In genomic region chr17:3534881-3535252, GRCh38 we compare ENCODE assay signal across 8 cellular contexts. TPM values are rescaled to one million over a fixed set of nuclear protein-coding genes. Genes with fewer than 3 reads are reported as not detected.
A peak's percentile ranks its signal among the peaks of the same experiment; 100 is the strongest.
DNase-seq lines count a peak whose midpoint lies in the region; ATAC-seq and TF ChIP-seq lines count a peak whose summit lies in the region.

No MANE protein-coding gene starts in this region.

- H3K27ac Mint-ChIP-seq in neural crest cell (ENCODE audit: unreplicated experiment) (no peak overlapping the region), progenitor cell of endocrine pancreas (no peak overlapping the region)

- no peaks in the 10 kb centered on the region for H4K20me1 ChIP-seq in DOHH2 (ENCODE audit: control insufficient read depth, insufficient read depth, low read depth, low read length)

- 0 out of 2 replicates have a peak, but pooled peaks cover 5% of the 10 kb centered on the region for H3K4me1 ChIP-seq in DOHH2 (ENCODE audit: control insufficient read depth, low read length)

- H3K36me3 Mint-ChIP-seq in neural crest cell (ENCODE audit: low read depth) (no peaks in the 10 kb centered on the region), progenitor cell of endocrine pancreas (ENCODE audit: insufficient read depth) (no peaks in the 10 kb centered on the region)

- H3K9me3 Mint-ChIP-seq in neural crest cell (no peaks in the 10 kb centered on the region), progenitor cell of endocrine pancreas (ENCODE audit: low read depth) (no peaks in the 10 kb centered on the region)

- H3K4me3 Mint-ChIP-seq in neural crest cell = peak overlapping the region; percentile 49
- H3K4me3 Mint-ChIP-seq in progenitor cell of endocrine pancreas (ENCODE audit: low read depth) = no peak overlapping the region

- H3K4me1 Mint-ChIP-seq in neural crest cell (peaks cover 49% of the 10 kb centered on the region), progenitor cell of endocrine pancreas (ENCODE audit: low read depth) (peaks cover 12% of the 10 kb centered on the region)

- DNase-seq in LHCN-M2 (ENCODE audit: low read depth) (peak; percentile 38), erythroblast (lab: John Stamatoyannopoulos, UW) (peak; percentile 48 to 59), neural crest cell (ENCODE audit: low read depth, low spot score) (no peak), progenitor cell of endocrine pancreas (ENCODE audit: low spot score, unreplicated experiment) (no peak), SKM-1 treated with dmso at 0.1 percent for 144 hours (lab: John Stamatoyannopoulos, UW; ENCODE audit: unreplicated experiment) (no peak), AG08396 (ENCODE audit: low spot score) (no peak)

- no peak for TF ChIP-seq POLR2A in erythroblast (IDR thresholded peaks at IDR 0.05; ENCODE audit: low read length)

- H3K79me2 ChIP-seq in DOHH2 (ENCODE audit: control insufficient read depth, low read length) = no peaks in the 10 kb centered on the region

- no peak for ATAC-seq in HG03442 (IDR thresholded peaks at IDR 0.05; ENCODE audit: unreplicated experiment)

- H3K9me3 ChIP-seq in DOHH2 (ENCODE audit: control insufficient read depth, insufficient read depth, low read length) = no peaks in the 10 kb centered on the region

- H3K27me3 Mint-ChIP-seq in neural crest cell (ENCODE audit: low read depth) (no peaks in the 10 kb centered on the region), progenitor cell of endocrine pancreas (peaks cover 6% of the 10 kb centered on the region)

- no peaks in the 10 kb centered on the region for H3K9me2 ChIP-seq in DOHH2 (replicated peaks; ENCODE audit: control insufficient read depth, low read length)

- H3K4me3 ChIP-seq in DOHH2 (ENCODE audit: low read length) = peak overlapping the region; percentile 24; the same call in 1 of the 2 replicates

- H3F3A ChIP-seq in DOHH2 (ENCODE audit: control insufficient read depth, insufficient read depth) = no peaks in the 10 kb centered on the region; the same call in 1 of the 2 replicates

- no peak overlapping the region; the same call in 1 of the 2 replicates for H3K4me2 ChIP-seq in DOHH2 (ENCODE audit: low read length)

- no peaks in the 10 kb centered on the region for H3K36me3 ChIP-seq in DOHH2 (ENCODE audit: control insufficient read depth, low read length)

- H3K27ac ChIP-seq in DOHH2 (ENCODE audit: low read depth, low read length) = no peak overlapping the region

- TF ChIP-seq CTCF in DOHH2 (IDR thresholded peaks at IDR 0.05; ENCODE audit: low read depth, low read length, poor library complexity, severe bottlenecking) = no peak
- TF ChIP-seq CTCF in neural crest cell (conservative IDR thresholded peaks at IDR 0.05) = no peak
- TF ChIP-seq CTCF in progenitor cell of endocrine pancreas (IDR thresholded peaks at IDR 0.05; ENCODE audit: unreplicated experiment) = no peak

- H3K27me3 ChIP-seq in DOHH2 (ENCODE audit: control insufficient read depth, low read length) = no peaks in the 10 kb centered on the region

RNA-seq across cellular contexts. Expression of gene TRPV3, which starts 22.7 kb away (rescaled TPM):
- 0.71 and 1.3 TPM in 2 replicates for total RNA-seq in LHCN-M2 (2014; rRNA removed)
- polyA plus RNA-seq in LHCN-M2 (2012) = 0.26 TPM
- 2.1 and 2.3 TPM in 2 replicates for total RNA-seq in neural crest cell
- total RNA-seq in progenitor cell of endocrine pancreas = 1.6 and 2.7 TPM in 2 replicates

RNA-seq across cellular contexts. Expression of gene ASPA, which starts 59.1 kb away (rescaled TPM):
- 0.23 and 0.45 TPM in 2 replicates for total RNA-seq in LHCN-M2 (2014; rRNA removed)
- 0.07 TPM for polyA plus RNA-seq in LHCN-M2 (2012)
- total RNA-seq in neural crest cell = not detected in 2 replicates
- total RNA-seq in progenitor cell of endocrine pancreas = not detected in 2 replicates

Comparison
In these comparisons a context has a peak if more than half of its experiments do, and no peak if none do; other contexts are left out.
1. DNase-seq: peak in LHCN-M2 (single experiment) and erythroblast (2 of 2); none in neural crest cell (single experiment), progenitor cell of endocrine pancreas (single experiment), SKM-1 treated with dmso at 0.1 percent for 144 hours (single experiment) and AG08396 (single experiment).